ENCODE assay signal across 3 cellular contexts in the genomic region with DNA sequence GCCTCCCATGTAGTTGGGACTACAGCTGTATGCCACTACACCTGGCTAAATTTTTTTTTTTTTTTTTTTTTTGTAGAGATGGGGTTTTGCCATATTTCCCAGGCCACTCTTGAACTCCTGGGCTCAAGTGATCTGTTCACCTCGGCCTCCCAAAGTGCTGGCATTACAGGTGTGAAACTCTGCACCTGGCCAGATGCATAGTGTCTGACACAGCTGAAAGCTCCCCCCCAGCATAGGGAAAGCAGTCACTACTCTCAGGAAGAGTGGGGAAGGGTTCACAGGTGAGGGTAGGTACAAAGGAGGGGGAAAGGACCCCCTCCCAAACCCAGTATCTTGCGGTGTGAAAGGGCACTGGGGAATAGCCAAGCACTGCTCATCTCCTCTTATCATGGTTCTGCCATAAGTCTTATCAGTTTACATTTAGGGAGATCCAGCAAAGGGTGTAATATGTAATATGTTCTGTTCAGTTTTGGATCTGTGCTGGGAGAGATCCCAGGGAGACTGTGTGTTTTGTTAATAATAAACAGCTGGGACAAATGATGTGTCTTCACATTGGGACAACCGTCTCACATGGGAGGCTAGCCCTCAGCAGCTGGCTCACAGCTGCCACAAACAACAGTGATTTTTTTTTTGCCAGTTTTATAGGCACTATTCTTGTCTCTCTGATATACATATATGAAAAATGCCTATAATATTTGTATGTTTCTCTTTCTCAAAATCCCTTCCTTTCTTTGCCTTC.
A peak's percentile ranks its signal among the peaks of the same experiment; 100 is the strongest.
TF ChIP-seq lines count a peak whose summit lies in the region.

No MANE protein-coding gene starts in this region.

TF ChIP-seq in SK-N-SH, 30 proteins besides CTCF, POLR2A, EP300 and RAD21:
- TF ChIP-seq, protein P1, sequence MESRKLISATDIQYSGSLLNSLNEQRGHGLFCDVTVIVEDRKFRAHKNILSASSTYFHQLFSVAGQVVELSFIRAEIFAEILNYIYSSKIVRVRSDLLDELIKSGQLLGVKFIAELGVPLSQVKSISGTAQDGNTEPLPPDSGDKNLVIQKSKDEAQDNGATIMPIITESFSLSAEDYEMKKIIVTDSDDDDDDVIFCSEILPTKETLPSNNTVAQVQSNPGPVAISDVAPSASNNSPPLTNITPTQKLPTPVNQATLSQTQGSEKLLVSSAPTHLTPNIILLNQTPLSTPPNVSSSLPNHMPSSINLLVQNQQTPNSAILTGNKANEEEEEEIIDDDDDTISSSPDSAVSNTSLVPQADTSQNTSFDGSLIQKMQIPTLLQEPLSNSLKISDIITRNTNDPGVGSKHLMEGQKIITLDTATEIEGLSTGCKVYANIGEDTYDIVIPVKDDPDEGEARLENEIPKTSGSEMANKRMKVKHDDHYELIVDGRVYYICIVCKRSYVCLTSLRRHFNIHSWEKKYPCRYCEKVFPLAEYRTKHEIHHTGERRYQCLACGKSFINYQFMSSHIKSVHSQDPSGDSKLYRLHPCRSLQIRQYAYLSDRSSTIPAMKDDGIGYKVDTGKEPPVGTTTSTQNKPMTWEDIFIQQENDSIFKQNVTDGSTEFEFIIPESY (IDR thresholded peaks at IDR 0.05; ENCODE audit: borderline replicate concordance, low read depth): no peak
- no peak for TF ChIP-seq RCOR1 (IDR thresholded peaks at IDR 0.05; ENCODE audit: low read length)
- TF ChIP-seq, protein P2, sequence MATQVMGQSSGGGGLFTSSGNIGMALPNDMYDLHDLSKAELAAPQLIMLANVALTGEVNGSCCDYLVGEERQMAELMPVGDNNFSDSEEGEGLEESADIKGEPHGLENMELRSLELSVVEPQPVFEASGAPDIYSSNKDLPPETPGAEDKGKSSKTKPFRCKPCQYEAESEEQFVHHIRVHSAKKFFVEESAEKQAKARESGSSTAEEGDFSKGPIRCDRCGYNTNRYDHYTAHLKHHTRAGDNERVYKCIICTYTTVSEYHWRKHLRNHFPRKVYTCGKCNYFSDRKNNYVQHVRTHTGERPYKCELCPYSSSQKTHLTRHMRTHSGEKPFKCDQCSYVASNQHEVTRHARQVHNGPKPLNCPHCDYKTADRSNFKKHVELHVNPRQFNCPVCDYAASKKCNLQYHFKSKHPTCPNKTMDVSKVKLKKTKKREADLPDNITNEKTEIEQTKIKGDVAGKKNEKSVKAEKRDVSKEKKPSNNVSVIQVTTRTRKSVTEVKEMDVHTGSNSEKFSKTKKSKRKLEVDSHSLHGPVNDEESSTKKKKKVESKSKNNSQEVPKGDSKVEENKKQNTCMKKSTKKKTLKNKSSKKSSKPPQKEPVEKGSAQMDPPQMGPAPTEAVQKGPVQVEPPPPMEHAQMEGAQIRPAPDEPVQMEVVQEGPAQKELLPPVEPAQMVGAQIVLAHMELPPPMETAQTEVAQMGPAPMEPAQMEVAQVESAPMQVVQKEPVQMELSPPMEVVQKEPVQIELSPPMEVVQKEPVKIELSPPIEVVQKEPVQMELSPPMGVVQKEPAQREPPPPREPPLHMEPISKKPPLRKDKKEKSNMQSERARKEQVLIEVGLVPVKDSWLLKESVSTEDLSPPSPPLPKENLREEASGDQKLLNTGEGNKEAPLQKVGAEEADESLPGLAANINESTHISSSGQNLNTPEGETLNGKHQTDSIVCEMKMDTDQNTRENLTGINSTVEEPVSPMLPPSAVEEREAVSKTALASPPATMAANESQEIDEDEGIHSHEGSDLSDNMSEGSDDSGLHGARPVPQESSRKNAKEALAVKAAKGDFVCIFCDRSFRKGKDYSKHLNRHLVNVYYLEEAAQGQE (IDR thresholded peaks at IDR 0.05; ENCODE audit: low read depth, low read length): no peak
- TF ChIP-seq FOXJ3 (CRISPR knock-in tag; IDR thresholded peaks at IDR 0.05): no peak
- TF ChIP-seq, protein P3, sequence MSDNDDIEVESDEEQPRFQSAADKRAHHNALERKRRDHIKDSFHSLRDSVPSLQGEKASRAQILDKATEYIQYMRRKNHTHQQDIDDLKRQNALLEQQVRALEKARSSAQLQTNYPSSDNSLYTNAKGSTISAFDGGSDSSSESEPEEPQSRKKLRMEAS (IDR thresholded peaks at IDR 0.05; ENCODE audit: low read depth): no peak
- no peak for TF ChIP-seq TAF1 (IDR thresholded peaks at IDR 0.05; ENCODE audit: borderline replicate concordance, low read depth, low read length)
- TF ChIP-seq GATA2 (CRISPR knock-in tag; IDR thresholded peaks at IDR 0.05): peak; percentile 38; the same call in 1 of the 2 replicates
- no peak for TF ChIP-seq FOXM1 (IDR thresholded peaks at IDR 0.05; ENCODE audit: low read depth)
- no peak for TF ChIP-seq TCF12 (IDR thresholded peaks at IDR 0.05)

TF ChIP-seq in SK-N-SH treated with all-trans-retinoic acid at 6 μM for 48 hours, 23 proteins besides CTCF, POLR2A, EP300 and RAD21:
- TF ChIP-seq, protein P4, sequence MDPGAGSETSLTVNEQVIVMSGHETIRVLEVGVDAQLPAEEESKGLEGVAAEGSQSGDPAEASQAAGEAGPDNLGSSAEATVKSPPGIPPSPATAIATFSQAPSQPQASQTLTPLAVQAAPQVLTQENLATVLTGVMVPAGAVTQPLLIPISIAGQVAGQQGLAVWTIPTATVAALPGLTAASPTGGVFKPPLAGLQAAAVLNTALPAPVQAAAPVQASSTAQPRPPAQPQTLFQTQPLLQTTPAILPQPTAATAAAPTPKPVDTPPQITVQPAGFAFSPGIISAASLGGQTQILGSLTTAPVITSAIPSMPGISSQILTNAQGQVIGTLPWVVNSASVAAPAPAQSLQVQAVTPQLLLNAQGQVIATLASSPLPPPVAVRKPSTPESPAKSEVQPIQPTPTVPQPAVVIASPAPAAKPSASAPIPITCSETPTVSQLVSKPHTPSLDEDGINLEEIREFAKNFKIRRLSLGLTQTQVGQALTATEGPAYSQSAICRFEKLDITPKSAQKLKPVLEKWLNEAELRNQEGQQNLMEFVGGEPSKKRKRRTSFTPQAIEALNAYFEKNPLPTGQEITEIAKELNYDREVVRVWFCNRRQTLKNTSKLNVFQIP (CRISPR knock-in tag; IDR thresholded peaks at IDR 0.05; ENCODE audit: borderline replicate concordance, low read depth): no peak
- TF ChIP-seq ISL1 (CRISPR knock-in tag; IDR thresholded peaks at IDR 0.05) (no peak), OSR1 (CRISPR knock-in tag; IDR thresholded peaks at IDR 0.05) (no peak), ZFP30 (CRISPR knock-in tag; IDR thresholded peaks at IDR 0.05) (no peak), ZNF565 (CRISPR knock-in tag; conservative IDR thresholded peaks at IDR 0.05; ENCODE audit: low read depth) (no peak), RARB (CRISPR knock-in tag; IDR thresholded peaks at IDR 0.05) (no peak), ZFP3 (CRISPR knock-in tag; IDR thresholded peaks at IDR 0.05) (no peak), GLIS3 (CRISPR knock-in tag; IDR thresholded peaks at IDR 0.05) (no peak), ZNF70 (CRISPR knock-in tag; IDR thresholded peaks at IDR 0.05) (no peak), ESRRG (CRISPR knock-in tag; IDR thresholded peaks at IDR 0.05) (no peak)
- TF ChIP-seq, protein P5, sequence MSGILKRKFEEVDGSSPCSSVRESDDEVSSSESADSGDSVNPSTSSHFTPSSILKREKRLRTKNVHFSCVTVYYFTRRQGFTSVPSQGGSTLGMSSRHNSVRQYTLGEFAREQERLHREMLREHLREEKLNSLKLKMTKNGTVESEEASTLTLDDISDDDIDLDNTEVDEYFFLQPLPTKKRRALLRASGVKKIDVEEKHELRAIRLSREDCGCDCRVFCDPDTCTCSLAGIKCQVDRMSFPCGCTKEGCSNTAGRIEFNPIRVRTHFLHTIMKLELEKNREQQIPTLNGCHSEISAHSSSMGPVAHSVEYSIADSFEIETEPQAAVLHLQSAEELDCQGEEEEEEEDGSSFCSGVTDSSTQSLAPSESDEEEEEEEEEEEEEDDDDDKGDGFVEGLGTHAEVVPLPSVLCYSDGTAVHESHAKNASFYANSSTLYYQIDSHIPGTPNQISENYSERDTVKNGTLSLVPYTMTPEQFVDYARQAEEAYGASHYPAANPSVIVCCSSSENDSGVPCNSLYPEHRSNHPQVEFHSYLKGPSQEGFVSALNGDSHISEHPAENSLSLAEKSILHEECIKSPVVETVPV (CRISPR knock-in tag; IDR thresholded peaks at IDR 0.05): no peak

TF ChIP-seq in HepG2, 621 proteins besides CTCF, POLR2A, EP300 and RAD21:
- TF ChIP-seq ZEB1 (IDR thresholded peaks at IDR 0.05; ENCODE audit: insufficient replicate concordance, low read depth) (peak; percentile 39), FOXK1 (CRISPR knock-in tag; IDR thresholded peaks at IDR 0.05; ENCODE audit: borderline replicate concordance, low read depth) (no peak)
